Comparison of ENCODE assay signal across 9 cellular contexts in the genomic region with DNA sequence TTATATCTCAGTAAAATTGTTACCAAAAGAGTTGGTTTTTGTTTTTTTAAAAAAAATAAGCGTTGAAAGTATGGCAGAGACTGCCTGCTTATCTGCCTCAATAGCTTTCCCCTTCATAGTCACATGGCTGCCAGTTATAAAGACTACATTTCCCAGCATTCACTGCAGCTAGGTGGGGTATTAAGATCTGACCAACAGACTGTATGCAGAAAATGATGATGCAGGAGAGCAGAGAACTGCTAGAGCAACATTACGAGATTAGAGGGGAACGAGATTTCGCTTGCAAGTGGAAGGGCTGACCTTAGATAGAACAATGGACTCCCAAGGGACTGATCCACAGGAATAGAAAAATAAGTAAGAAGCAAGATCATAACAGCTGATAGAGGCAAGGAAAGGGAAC. TPM values are rescaled to one million over a fixed set of nuclear protein-coding genes. Genes with fewer than 3 reads are reported as not detected.
DNase-seq lines count a peak whose midpoint lies in the region; ATAC-seq and TF ChIP-seq lines count a peak whose summit lies in the region.
"Had no signal": no experiment of that assay in that cellular context is flagged by ENCODE, and none has a peak within 500 bp of the region (broad histone marks: within the 10 kb centered on the region; RNA-seq: fewer than 3 reads in every experiment).

No MANE protein-coding gene starts in this region.

- TF ChIP-seq POLR2A in vagina (IDR thresholded peaks at IDR 0.05), result no peak

- no peaks in the 10 kb centered on the region for H3K9me3 ChIP-seq in CD8-positive, alpha-beta memory T cell (ENCODE audit: low read length)
- no peaks in the 10 kb centered on the region for H3K9me3 ChIP-seq in vagina

- H3K4me3 Mint-ChIP-seq in CD8-positive, alpha-beta memory T cell, result peak overlapping the region in 3 of 7 donors; percentile 1 to 12 (median 1)

- TF ChIP-seq CTCF in dorsolateral prefrontal cortex (IDR thresholded peaks at IDR 0.05 in 54 of 56, conservative IDR thresholded peaks at IDR 0.05 in 2 of 56; ENCODE audit: low read depth in 1 of 56, partially characterized antibody in 56 of 56), result peak in 6 of 56 donors; percentile 1 to 20 (median 11)
- TF ChIP-seq CTCF in vagina (IDR thresholded peaks at IDR 0.05), result no peak
- no peak for TF ChIP-seq CTCF in GM10248 (IDR thresholded peaks at IDR 0.05; ENCODE audit: control extremely low read depth, extremely low read depth, low read depth, missing control alignments)

- no peak overlapping the region for H3K4me3 ChIP-seq in CD8-positive, alpha-beta memory T cell (ENCODE audit: low read length)
- H3K4me3 ChIP-seq in dorsolateral prefrontal cortex, result peak overlapping the region in 36 of 59 donors; percentile 2 to 54 (median 33)
- H3K4me3 ChIP-seq in vagina, result no peak overlapping the region

- H3K36me3 Mint-ChIP-seq in CD8-positive, alpha-beta memory T cell, result peaks cover 0 to 63% (median 4%) of the 10 kb centered on the region in 3 donors

- POLR2A ChIA-PET in CD8-positive, alpha-beta memory T cell (lab: Charles Lee), result no interaction called here
- POLR2A ChIA-PET in GM10248 (lab: Yijun Ruan, JAX), result interaction anchor here (0.6 kb wide), 2 partner anchors 14 to 318 kb away, joined by 3 to 4 read pairs; a partner anchor contains a TSS

- H3K4me1 Mint-ChIP-seq in CD8-positive, alpha-beta memory T cell, result peaks cover 67 to 86% (median 80%) of the 10 kb centered on the region in 3 donors

- peak overlapping the region in 6 of 8 donors; percentile 19 to 58 (median 28) for H3K27ac Mint-ChIP-seq in CD8-positive, alpha-beta memory T cell

- no peak overlapping the region for H3K27ac ChIP-seq in CD8-positive, alpha-beta memory T cell (ENCODE audit: low read depth, low read length)
- H3K27ac ChIP-seq in dorsolateral prefrontal cortex (peak overlapping the region in 20 of 59 donors; percentile 9 to 66 (median 47)), vagina (no peak overlapping the region)

- ATAC-seq in HG02884 (IDR thresholded peaks at IDR 0.05; ENCODE audit: unreplicated experiment), result no peak

- H3K9me3 Mint-ChIP-seq in CD8-positive, alpha-beta memory T cell, result no peaks in the 10 kb centered on the region

- DNase-seq in CD8-positive, alpha-beta memory T cell, result no peak
- DNase-seq in NCI-H526 treated with DMSO at 0.1 percent for 48 hours (lab: John Stamatoyannopoulos, UW) (peak; percentile 2), dorsolateral prefrontal cortex (peak in 2 of 10 donors; percentile 30 to 49), middle frontal gyrus (ENCODE audit: extremely low spot score, low spot score) (peak; percentile 39), vagina (ENCODE audit: extremely low spot score in 2 of 2) (no peak), NOMO-1 treated with DMSO at 0.1 percent for 48 hours (lab: John Stamatoyannopoulos, UW; ENCODE audit: unreplicated experiment) (no peak), GM10248 (ENCODE audit: extremely low spot score) (no peak)
- DNase-seq: NCI-H2107 had no signal

- H3K27me3 Mint-ChIP-seq in CD8-positive, alpha-beta memory T cell, result no peaks in the 10 kb centered on the region

- H3K36me3 ChIP-seq in CD8-positive, alpha-beta memory T cell (ENCODE audit: insufficient read depth, low read length), result no peaks in the 10 kb centered on the region
- H3K36me3 ChIP-seq in vagina, result no peaks in the 10 kb centered on the region

- peaks cover 63% of the 10 kb centered on the region for H3K4me1 ChIP-seq in CD8-positive, alpha-beta memory T cell (ENCODE audit: insufficient read depth, low read length)
- H3K4me1 ChIP-seq in vagina, result peaks cover 62% of the 10 kb centered on the region

- intact Hi-C loops in dorsolateral prefrontal cortex (cut with DNase I) (no loop called here), vagina (cut with DNase I) (no loop called here)

- H3K27me3 ChIP-seq in CD8-positive, alpha-beta memory T cell (ENCODE audit: insufficient read depth, low read length, poor library complexity, severe bottlenecking), result no peaks in the 10 kb centered on the region
- no peaks in the 10 kb centered on the region for H3K27me3 ChIP-seq in dorsolateral prefrontal cortex
- H3K27me3 ChIP-seq in vagina, result no peaks in the 10 kb centered on the region

- CTCF ChIA-PET in CD8-positive, alpha-beta memory T cell (lab: Charles Lee), result interaction anchor here (1.6 kb wide), 1 partner anchor 57 kb away, joined by 4 read pairs; a partner anchor contains a TSS
- CTCF ChIA-PET in GM10248 (lab: Yijun Ruan, JAX), result no interaction called here

RNA-seq across cellular contexts. Expression of a gene that starts 14.3 kb away (rescaled TPM):
- 100 to 1,000 TPM; 478 to 506 TPM for total RNA-seq in CD8-positive, alpha-beta memory T cell
- 678 TPM for polyA plus RNA-seq in CD8-positive, alpha-beta memory T cell
- total RNA-seq in dorsolateral prefrontal cortex (100 to 1,000 TPM; 181 to 317 (median 228) TPM), vagina (377 TPM)

RNA-seq across cellular contexts. Expression of a gene that starts 14.8 kb away (rescaled TPM):
- total RNA-seq in CD8-positive, alpha-beta memory T cell, result 10 to 100 TPM; 21.3 to 23.2 TPM
- polyA plus RNA-seq in CD8-positive, alpha-beta memory T cell, result 38.4 TPM
- total RNA-seq in dorsolateral prefrontal cortex (10 to 100 TPM; 29.6 to 55.0 (median 40.9) TPM), vagina (16.7 TPM)

RNA-seq across cellular contexts. Expression of a gene that starts 24.8 kb away (rescaled TPM):
- 1 to 10 TPM; 1.3 to 1.6 TPM for total RNA-seq in CD8-positive, alpha-beta memory T cell
- polyA plus RNA-seq in CD8-positive, alpha-beta memory T cell, result 0.62 TPM
- 10 to 100 TPM in 76 of 120 experiments, 1 to 10 TPM in 44; 5.7 to 19.6 (median 11.0) TPM for total RNA-seq in dorsolateral prefrontal cortex
- total RNA-seq in vagina, result 6.1 TPM

RNA-seq across cellular contexts. Expression of a gene that starts 31.7 kb away (rescaled TPM):
- 10 to 100 TPM; 12.2 to 12.3 TPM for total RNA-seq in CD8-positive, alpha-beta memory T cell
- 7.0 TPM for polyA plus RNA-seq in CD8-positive, alpha-beta memory T cell
- total RNA-seq in dorsolateral prefrontal cortex, result 10 to 100 TPM; 31.2 to 78.4 (median 55.3) TPM
- 5.9 TPM for total RNA-seq in vagina

RNA-seq across cellular contexts. Expression of a gene that starts 39.3 kb away (rescaled TPM):
- 100 to 1,000 TPM; 223 to 231 TPM for total RNA-seq in CD8-positive, alpha-beta memory T cell
- 140 TPM for polyA plus RNA-seq in CD8-positive, alpha-beta memory T cell
- total RNA-seq in dorsolateral prefrontal cortex, result 100 to 1,000 TPM in 116 of 120 experiments, 10 to 100 TPM in 4; 82.0 to 191 (median 135) TPM
- total RNA-seq in vagina, result 326 TPM

Comparison
In these comparisons a context has a peak if more than half of its experiments do, and no peak if none do; other contexts are left out.
1. DNase-seq: peak in NCI-H526 treated with DMSO at 0.1 percent for 48 hours (single experiment) and middle frontal gyrus (single experiment); none in CD8-positive, alpha-beta memory T cell (0 of 5), vagina (0 of 2), NOMO-1 treated with DMSO at 0.1 percent for 48 hours (single experiment) and GM10248 (single experiment).
2. H3K4me3 ChIP-seq: peak in dorsolateral prefrontal cortex (36 of 59); none in CD8-positive, alpha-beta memory T cell (single experiment) and vagina (0 of 2).